In genomic region chr14:71658261-71658860, GRCh38 we compare ENCODE assay signal across 2 cellular contexts.
A peak's percentile ranks its signal among the peaks of the same experiment; 100 is the strongest.
TF ChIP-seq lines count a peak whose summit lies in the region.

No MANE protein-coding gene starts in this region.

TF ChIP-seq in A549, 52 proteins besides CTCF, POLR2A, EP300 and RAD21 (continued from another document):
- TF ChIP-seq HMGXB4 (CRISPR knock-in tag; IDR thresholded peaks at IDR 0.05; ENCODE audit: borderline replicate concordance) (no peak), PBX3 (IDR thresholded peaks at IDR 0.05) (no peak), SMC3 (IDR thresholded peaks at IDR 0.05) (no peak), FOSB (CRISPR knock-in tag; IDR thresholded peaks at IDR 0.05) (no peak), RFX5 (IDR thresholded peaks at IDR 0.05) (no peak), CBX2 (IDR thresholded peaks at IDR 0.05; ENCODE audit: borderline replicate concordance, low read depth) (no peak), HDAC2 (IDR thresholded peaks at IDR 0.05) (no peak), FOXS1 (CRISPR knock-in tag; IDR thresholded peaks at IDR 0.05) (no peak), CHD2 (IDR thresholded peaks at IDR 0.05; ENCODE audit: low read length, partially characterized antibody) (no peak), KDM5A (IDR thresholded peaks at IDR 0.05) (no peak)

TF ChIP-seq in H1, 55 proteins besides CTCF, POLR2A, EP300 and RAD21 (continued from another document):
- TF ChIP-seq CHD7 (IDR thresholded peaks at IDR 0.05; ENCODE audit: insufficient replicate concordance, low read length) = peak; percentile 44
